ENCODE assay signal across 15 cellular contexts in genomic region chr4:15938182-15938581, GRCh38. TPM values are rescaled to one million over a fixed set of nuclear protein-coding genes. Genes with fewer than 3 reads are reported as not detected.
DNase-seq lines count a peak whose midpoint lies in the region; ATAC-seq and TF ChIP-seq lines count a peak whose summit lies in the region.
"Had no signal": no experiment of that assay in that cellular context is flagged by ENCODE, and none has a peak within 500 bp of the region (broad histone marks: within the 10 kb centered on the region; RNA-seq: fewer than 3 reads in every experiment).

No MANE protein-coding gene starts in this region.

- no peaks in the 10 kb centered on the region for H3K36me3 Mint-ChIP-seq in activated naive CD8-positive, alpha-beta T cell treated with anti-CD3 and anti-CD28 coated beads, Interleukin-2, amount 50 U/mL, for 24 hours (ENCODE audit: low read depth)

- peak; percentile 49 for DNase-seq in H7
- peak; percentile 20 for DNase-seq in NCI-H69 (lab: John Stamatoyannopoulos, UW)
- DNase-seq in foreskin keratinocyte, result peak; percentile 86 to 92
- peak; percentile 75 for DNase-seq in renal cortical epithelial cell (ENCODE audit: low read depth)
- DNase-seq in activated naive CD8-positive, alpha-beta T cell treated with anti-CD3 and anti-CD28 coated beads, Interleukin-2, amount 50 U/mL, for 24 hours, result no peak
- DNase-seq in hippocampal formation (lab: John Stamatoyannopoulos, UW), result no peak
- no peak for DNase-seq in RPMI8226
- DNase-seq in esophagus muscularis mucosa (ENCODE audit: extremely low spot score), result no peak
- DNase-seq: activated CD4-positive, alpha-beta T cell treated with anti-CD3 and anti-CD28 coated beads for 36 hours; left ventricle myocardium inferior; NCI-H1436 treated with DMSO at 0.1 percent for 48 hours; substantia nigra had no signal

- H3K27ac ChIP-seq in foreskin keratinocyte (peak overlapping the region; percentile 89), esophagus muscularis mucosa (replicated peaks in 1 of 4) (no peak overlapping the region)
- H3K27ac ChIP-seq: left ventricle myocardium inferior, neutrophil had no signal

- H3K4me1 ChIP-seq in foreskin keratinocyte, result peaks cover 11% of the 10 kb centered on the region
- H3K4me1 ChIP-seq in esophagus muscularis mucosa, result peaks cover 0 to 8% (median 1%) of the 10 kb centered on the region in 4 donors
- H3K4me1 ChIP-seq: left ventricle myocardium inferior had no signal

- H3K4me3 ChIP-seq in H7 (ENCODE audit: insufficient read depth, low read depth, low read length) (no peak overlapping the region), esophagus muscularis mucosa (no peak overlapping the region)
- H3K4me3 ChIP-seq: left ventricle myocardium inferior had no signal

- TF ChIP-seq EP300 in esophagus muscularis mucosa (IDR thresholded peaks at IDR 0.05), result no peak

- no peaks in the 10 kb centered on the region for H3K9me3 ChIP-seq in esophagus muscularis mucosa
- H3K9me3 ChIP-seq: left ventricle myocardium inferior, neutrophil had no signal

- intact Hi-C loops in esophagus muscularis mucosa (cut with DNase I), result no loop called here

- H3K4me3 Mint-ChIP-seq in activated naive CD8-positive, alpha-beta T cell treated with anti-CD3 and anti-CD28 coated beads, Interleukin-2, amount 50 U/mL, for 24 hours, result no peak overlapping the region
- H3K4me3 Mint-ChIP-seq: activated CD4-positive, alpha-beta T cell treated with anti-CD3 and anti-CD28 coated beads for 36 hours had no signal

- H3K27ac Mint-ChIP-seq in activated naive CD8-positive, alpha-beta T cell treated with anti-CD3 and anti-CD28 coated beads, Interleukin-2, amount 50 U/mL, for 24 hours, result no peak overlapping the region
- H3K27ac Mint-ChIP-seq: activated CD4-positive, alpha-beta T cell treated with anti-CD3 and anti-CD28 coated beads for 36 hours had no signal

- TF ChIP-seq CTCF in foreskin keratinocyte (conservative IDR thresholded peaks at IDR 0.05), result no peak
- TF ChIP-seq CTCF in esophagus muscularis mucosa (IDR thresholded peaks at IDR 0.05), result no peak

- TF ChIP-seq POLR2A in esophagus muscularis mucosa (IDR thresholded peaks at IDR 0.05; ENCODE audit: low read depth), result no peak

- H3K27me3 ChIP-seq in H7 (ENCODE audit: control insufficient read depth, insufficient read depth, low read length), result no peaks in the 10 kb centered on the region
- H3K27me3 ChIP-seq in foreskin keratinocyte, result no peaks in the 10 kb centered on the region
- no peaks in the 10 kb centered on the region for H3K27me3 ChIP-seq in esophagus muscularis mucosa
- H3K27me3 ChIP-seq: neutrophil had no signal

- H3K9me3 Mint-ChIP-seq in activated naive CD8-positive, alpha-beta T cell treated with anti-CD3 and anti-CD28 coated beads, Interleukin-2, amount 50 U/mL, for 24 hours, result no peaks in the 10 kb centered on the region

- no peaks in the 10 kb centered on the region for H3K4me1 Mint-ChIP-seq in activated naive CD8-positive, alpha-beta T cell treated with anti-CD3 and anti-CD28 coated beads, Interleukin-2, amount 50 U/mL, for 24 hours
- H3K4me1 Mint-ChIP-seq: activated CD4-positive, alpha-beta T cell treated with anti-CD3 and anti-CD28 coated beads for 36 hours had no signal

- no peaks in the 10 kb centered on the region for H3K36me3 ChIP-seq in H7 (replicated peaks; ENCODE audit: control insufficient read depth, insufficient read depth, low read length)
- H3K36me3 ChIP-seq in esophagus muscularis mucosa, result no peaks in the 10 kb centered on the region
- H3K36me3 ChIP-seq: left ventricle myocardium inferior, neutrophil had no signal

- WGBS in esophagus muscularis mucosa, result 45% methylated on average over 8 of the region's 8 CpGs

- ATAC-seq in foreskin keratinocyte, result peak; percentile 77
- no peak for ATAC-seq in activated naive CD8-positive, alpha-beta T cell treated with anti-CD3 and anti-CD28 coated beads, Interleukin-2, amount 50 U/mL, for 24 hours
- ATAC-seq: activated CD4-positive, alpha-beta T cell treated with anti-CD3 and anti-CD28 coated beads for 36 hours had no signal

- H3K27me3 Mint-ChIP-seq in activated naive CD8-positive, alpha-beta T cell treated with anti-CD3 and anti-CD28 coated beads, Interleukin-2, amount 50 U/mL, for 24 hours, result peaks cover 3% of the 10 kb centered on the region

RNA-seq across cellular contexts. Expression of gene FGFBP1, which starts 0.4 kb away (rescaled TPM):
- total RNA-seq in H7 (2014; rRNA removed; shearing (Covaris generic)), result not detected in 2 replicates
- total RNA-seq in foreskin keratinocyte (1,075 and 1,699 TPM in 2 replicates), renal cortical epithelial cell (0.50 and 19.1 TPM in 2 replicates), esophagus muscularis mucosa (under 1 TPM in 3 of 4 donors, not detected in 1; 0.33 to 0.92 (median 0.52) TPM)
- 1,152 and 1,968 TPM in 2 replicates for polyA plus RNA-seq in foreskin keratinocyte
- total RNA-seq: activated CD4-positive, alpha-beta T cell treated with anti-CD3 and anti-CD28 coated beads for 36 hours; frontal cortex; left ventricle myocardium inferior; skeletal muscle tissue had no signal

RNA-seq across cellular contexts. Expression of gene FGFBP2, which starts 24.8 kb away (rescaled TPM):
- total RNA-seq in H7 (2014; rRNA removed; shearing (Covaris generic)), result not detected in 2 replicates
- total RNA-seq in foreskin keratinocyte (not detected in 2 replicates), renal cortical epithelial cell (not detected in 2 replicates), esophagus muscularis mucosa (1 to 10 TPM; 2.8 to 6.7 (median 6.0) TPM)
- polyA plus RNA-seq in foreskin keratinocyte, result not detected in 2 replicates
- total RNA-seq: frontal cortex, skeletal muscle tissue had no signal

Comparison
In these comparisons a context has a peak if more than half of its experiments do, and no peak if none do; other contexts are left out.
1. DNase-seq: peak in H7 (single experiment), NCI-H69 (single experiment), foreskin keratinocyte (2 of 2) and renal cortical epithelial cell (single experiment); none in activated naive CD8-positive, alpha-beta T cell treated with anti-CD3 and anti-CD28 coated beads, Interleukin-2, amount 50 U/mL, for 24 hours (single experiment), hippocampal formation (0 of 2), RPMI8226 (single experiment) and esophagus muscularis mucosa (single experiment).
2. RNA of gene FGFBP1, which starts 0.4 kb away (total RNA-seq): 1,075 to 1,699 TPM in foreskin keratinocyte; 0.33 to 0.92 TPM in esophagus muscularis mucosa, 0.50 to 19.1 TPM in renal cortical epithelial cell and not detected in H7; every median in the first group is over 10 times any median in the second.